ENCODE assay signal across 7 cellular contexts in genomic region chr20:60422848-60423247, GRCh38.
"Had no signal": no experiment of that assay in that cellular context is flagged by ENCODE, and none has a peak within 500 bp of the region (broad histone marks: within the 10 kb centered on the region; RNA-seq: fewer than 3 reads in every experiment).

No MANE protein-coding gene starts in this region.

- H3K27me3 Mint-ChIP-seq: IgD-negative memory B cell had no signal

- H3K27ac Mint-ChIP-seq: IgD-negative memory B cell had no signal

- H3K4me3 ChIP-seq: K562 had no signal

- DNase-seq: IMR-90, KBM-7, KG1 had no signal

- H3K4me1 Mint-ChIP-seq: IgD-negative memory B cell had no signal

- ATAC-seq: HepG2, K562 had no signal

- H3K4me3 Mint-ChIP-seq: IgD-negative memory B cell had no signal

- H3K27ac ChIP-seq: HL-60 had no signal

- FAIRE-seq: HepG2, K562 had no signal
